ENCODE assay signal across 8 cellular contexts in the genomic region with DNA sequence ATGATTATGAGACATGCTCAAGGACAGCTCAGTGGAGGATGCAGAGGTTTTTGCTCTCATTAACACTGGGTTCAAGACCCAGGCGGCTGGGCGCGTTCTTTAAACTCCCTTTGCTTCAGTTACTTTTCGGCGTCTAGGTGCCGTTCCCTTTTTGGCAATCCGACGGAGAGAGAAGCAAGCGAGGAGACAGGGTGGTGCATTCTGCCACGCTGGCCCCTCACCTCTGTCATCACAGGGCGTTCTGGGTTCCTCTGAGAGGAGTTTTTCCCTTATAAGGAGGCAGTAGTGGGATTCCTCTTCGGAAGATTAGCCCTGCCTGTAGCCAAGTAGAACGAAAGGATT. TPM values are rescaled to one million over a fixed set of nuclear protein-coding genes. Genes with fewer than 3 reads are reported as not detected.
DNase-seq lines count a peak whose midpoint lies in the region; ATAC-seq and TF ChIP-seq lines count a peak whose summit lies in the region.

No MANE protein-coding gene starts in this region.

- DNase-seq in AML-193 (lab: John Stamatoyannopoulos, UW) (peak; percentile 58 to 65), NCI-H2029 treated with DMSO at 0.1 percent for 48 hours (lab: John Stamatoyannopoulos, UW) (peak; percentile 74), activated B cell treated with CpG ODN at 0.5 μM for 24 hours (peak; percentile 42), left lobe of liver (ENCODE audit: low spot score) (peak; percentile 74)
- DNase-seq in stimulated activated CD4-positive, alpha-beta T cell treated with anti-CD3 and anti-CD28 coated beads, Interleukin-2, amount 100 ng/mL, for 4 hours (ENCODE audit: low read depth): peak; percentile 43

- H3K4me3 Mint-ChIP-seq in activated B cell treated with CpG ODN at 0.5 μM for 24 hours: no peak overlapping the region

- peaks cover 2% of the 10 kb centered on the region for H3K9me3 Mint-ChIP-seq in activated B cell treated with CpG ODN at 0.5 μM for 24 hours

- POLR2A ChIA-PET in activated B cell treated with CpG ODN at 0.5 μM for 24 hours (lab: Charles Lee): interaction anchor here (0.5 to 11.5 kb wide), 40 partner anchors 8 to 502 kb away, joined by 3 to 233 read pairs (median 12); a partner anchor contains a TSS

- CTCF ChIA-PET in activated B cell treated with CpG ODN at 0.5 μM for 24 hours (lab: Charles Lee): interaction anchor here (1.0 to 8.5 kb wide), 33 partner anchors 9 to 460 kb away, joined by 3 to 90 read pairs (median 6); a partner anchor contains a TSS

- peaks cover 2% of the 10 kb centered on the region for H3K27me3 Mint-ChIP-seq in activated B cell treated with CpG ODN at 0.5 μM for 24 hours

- peaks cover 35% of the 10 kb centered on the region for H3K4me1 Mint-ChIP-seq in activated B cell treated with CpG ODN at 0.5 μM for 24 hours

- H3K27ac ChIP-seq in cingulate gyrus (ENCODE audit: low read depth, low read length): peak overlapping the region; percentile 98

- no peak overlapping the region for H3K27ac Mint-ChIP-seq in activated B cell treated with CpG ODN at 0.5 μM for 24 hours

- ATAC-seq in GM19452 (IDR thresholded peaks at IDR 0.05; ENCODE audit: unreplicated experiment) (peak; percentile 3), activated B cell treated with CpG ODN at 0.5 μM for 24 hours (ENCODE audit: low read depth) (peak; percentile 10), left lobe of liver (peak; percentile 43), HG03432 (IDR thresholded peaks at IDR 0.05; ENCODE audit: unreplicated experiment) (no peak)

- peaks cover 17% of the 10 kb centered on the region for H3K36me3 Mint-ChIP-seq in activated B cell treated with CpG ODN at 0.5 μM for 24 hours (ENCODE audit: low read depth)

- TF ChIP-seq CTCF in activated B cell treated with CpG ODN at 0.5 μM for 24 hours (IDR thresholded peaks at IDR 0.05): no peak

- intact Hi-C loops in activated B cell treated with CpG ODN at 0.5 μM for 24 hours (cut with micrococcal nuclease): loop anchor here (10.0 kb wide), 3 partner anchors 803 to 2003 kb away; a partner anchor contains a TSS

RNA-seq across cellular contexts. Expression of a gene that starts 9.0 kb away (rescaled TPM):
- total RNA-seq in activated B cell treated with CpG ODN at 0.5 μM for 24 hours (99.1 and 110 TPM in 2 replicates), left lobe of liver (18.2 TPM)

RNA-seq across cellular contexts. Expression of a gene that starts 31.3 kb away (rescaled TPM):
- total RNA-seq in activated B cell treated with CpG ODN at 0.5 μM for 24 hours (136 and 142 TPM in 2 replicates), left lobe of liver (20.9 TPM)
